In genomic region chr3:115204470-115204869, GRCh38 we compare ENCODE assay signal across 23 cellular contexts. TPM values are rescaled to one million over a fixed set of nuclear protein-coding genes. Genes with fewer than 3 reads are reported as not detected.
DNase-seq lines count a peak whose midpoint lies in the region; ATAC-seq, FAIRE-seq and TF ChIP-seq lines count a peak whose summit lies in the region.
"Had no signal": no experiment of that assay in that cellular context is flagged by ENCODE, and none has a peak within 500 bp of the region (broad histone marks: within the 10 kb centered on the region; RNA-seq: fewer than 3 reads in every experiment).

No MANE protein-coding gene starts in this region.

- CTCF ChIA-PET in HepG2 (lab: Yijun Ruan, JAX; ENCODE audit: low intra/inter-chr PET ratio, low total read pairs) = no interaction called here

- intact Hi-C loops in HepG2 (cut with micrococcal nuclease; ENCODE audit: unreplicated experiment) = no loop called here

- in situ Hi-C loops in HepG2 (cut with HindIII; ENCODE audit: extremely low pct_ligation_motif_present, low pct_unique_long_range_greater_than_20kb) = no loop called here

- TF ChIP-seq CTCF in AG10803 (conservative IDR thresholded peaks at IDR 0.05; ENCODE audit: low read length) (no peak), fibroblast of pulmonary artery (IDR thresholded peaks at IDR 0.05; ENCODE audit: low read length, missing control alignments) (no peak), HepG2 (CRISPR knock-in tag; IDR thresholded peaks at IDR 0.05) (no peak), osteoblast (IDR thresholded peaks at IDR 0.05; ENCODE audit: extremely low read depth, low read depth, low read length) (no peak)

- POLR2A ChIA-PET in HepG2 (lab: Yijun Ruan, JAX) = no interaction called here

- no peaks in the 10 kb centered on the region for H3K79me2 ChIP-seq in HepG2 (ENCODE audit: insufficient read depth, low read length)
- H3K79me2 ChIP-seq in osteoblast (ENCODE audit: insufficient read depth, low read length) = no peaks in the 10 kb centered on the region

- no peaks in the 10 kb centered on the region; a peak in 1 of 5 replicates for H3K27me3 ChIP-seq in HepG2 (ENCODE audit: control insufficient read depth in 1 of 2, insufficient read depth in 2 of 2, low read length in 2 of 2)
- H3K27me3 ChIP-seq in osteoblast (ENCODE audit: insufficient read depth, low read length) = no peaks in the 10 kb centered on the region

- FAIRE-seq in HepG2 (lab: Jason Lieb, UNC) = no peak
- FAIRE-seq: A204.1, G401.6, GM12892, GM19239, H1 had no signal

- peak; percentile 9 for DNase-seq in AG10803 (ENCODE audit: low read depth)
- DNase-seq in fibroblast of pulmonary artery (ENCODE audit: low read depth) = peak; percentile 7
- DNase-seq in HepG2 (ENCODE audit: low spot score) = peak; percentile 66
- DNase-seq in osteoblast (ENCODE audit: insufficient read length, low spot score, missing footprints) = no peak
- no peak for DNase-seq in HCEC 1CT
- no peak for DNase-seq in HUDEP-2 (lab: John Stamatoyannopoulos, UW; ENCODE audit: unreplicated experiment in 76 of 76)
- no peak for DNase-seq in AG08396 (ENCODE audit: low spot score)
- no peak for DNase-seq in islet precursor cell
- DNase-seq: C1 segment of cervical spinal cord; Calu3; CD4-positive, alpha-beta memory T cell; COR-L47; DMS53; DMS79 treated with DMSO at 0.1 percent for 48 hours; GM23248; H7 had no signal

- ATAC-seq in HepG2 = peak; percentile 90
- ATAC-seq: HCT116 had no signal

- no peak for TF ChIP-seq RAD21 in HepG2 (CRISPR knock-in tag; IDR thresholded peaks at IDR 0.05)

- no peak overlapping the region for H2AFZ ChIP-seq in HepG2 (ENCODE audit: low read length)
- H2AFZ ChIP-seq in osteoblast (ENCODE audit: low read length) = peak overlapping the region; percentile 10
- H2AFZ ChIP-seq: GM23248 had no signal

- H3K9me3 ChIP-seq in HepG2 (ENCODE audit: low read length) (no peaks in the 10 kb centered on the region), osteoblast (ENCODE audit: low read depth, low read length) (no peaks in the 10 kb centered on the region)

- H3K27ac ChIP-seq in HepG2 (ENCODE audit: extremely low read length, insufficient read depth, low read length) (no peak overlapping the region), osteoblast (ENCODE audit: low read depth, low read length) (no peak overlapping the region)
- H3K27ac ChIP-seq: 22Rv1, GM23248 had no signal

- BruUV-seq in HepG2 (replicated peaks; lab: Mats Ljungman, UMichigan) = no TSS peak

- H3K36me3 ChIP-seq in HepG2 (replicated peaks in 1 of 2; ENCODE audit: control insufficient read depth in 1 of 2, insufficient read depth in 2 of 2, low read length in 2 of 2) = no peaks in the 10 kb centered on the region
- H3K36me3 ChIP-seq in osteoblast (ENCODE audit: insufficient read depth, low read length) = no peaks in the 10 kb centered on the region

- no peak for TF ChIP-seq POLR2A in HepG2 (IDR thresholded peaks at IDR 0.05; ENCODE audit: insufficient read depth in 1 of 2, low read depth in 2 of 2, low read length in 2 of 2)

- H3K4me2 ChIP-seq in HepG2 (ENCODE audit: low read depth, low read length) = no peak overlapping the region
- H3K4me2 ChIP-seq in osteoblast (ENCODE audit: insufficient read depth, low read length) = no peak overlapping the region

- H3K9ac ChIP-seq in HepG2 (ENCODE audit: insufficient read depth, low read depth, low read length) = no peak overlapping the region
- H3K9ac ChIP-seq: GM23248 had no signal

- no peak overlapping the region for H3K4me3 ChIP-seq in AG10803 (ENCODE audit: low read length)
- H3K4me3 ChIP-seq in fibroblast of pulmonary artery (replicated peaks; ENCODE audit: low read depth, low read length) = no peak overlapping the region
- no peak overlapping the region for H3K4me3 ChIP-seq in HepG2 (replicated peaks in 1 of 3; ENCODE audit: insufficient read depth in 1 of 3, low read depth in 2 of 3, low read length in 3 of 3)
- no peak overlapping the region for H3K4me3 ChIP-seq in osteoblast (ENCODE audit: insufficient read depth, low read length)
- H3K4me3 ChIP-seq: GM23248 had no signal

- H3K4me1 ChIP-seq in HepG2 (ENCODE audit: insufficient read depth, low read length) = peaks cover 17% of the 10 kb centered on the region
- no peaks in the 10 kb centered on the region for H3K4me1 ChIP-seq in osteoblast (ENCODE audit: insufficient read depth, low read length)

- TF ChIP-seq EP300 in HepG2 (IDR thresholded peaks at IDR 0.05; ENCODE audit: low read depth in 2 of 2, low read length in 2 of 2) (no peak), HepG2 (CRISPR knock-in tag; IDR thresholded peaks at IDR 0.05; ENCODE audit: borderline replicate concordance) (no peak)

- H4K20me1 ChIP-seq in HepG2 (ENCODE audit: insufficient read depth, low read length) = no peaks in the 10 kb centered on the region
- H4K20me1 ChIP-seq in osteoblast (ENCODE audit: insufficient read depth, low read length) = no peaks in the 10 kb centered on the region

TF ChIP-seq in HepG2, 621 proteins besides CTCF, POLR2A, EP300 and RAD21 (continues in another document):
- peak; percentile 79 for TF ChIP-seq HNF4A (CRISPR knock-in tag; IDR thresholded peaks at IDR 0.05)
- peak; percentile 37; the same call in 1 of the 2 replicates for TF ChIP-seq HMG20A (CRISPR knock-in tag; IDR thresholded peaks at IDR 0.05; ENCODE audit: borderline replicate concordance)
- TF ChIP-seq, protein P1, sequence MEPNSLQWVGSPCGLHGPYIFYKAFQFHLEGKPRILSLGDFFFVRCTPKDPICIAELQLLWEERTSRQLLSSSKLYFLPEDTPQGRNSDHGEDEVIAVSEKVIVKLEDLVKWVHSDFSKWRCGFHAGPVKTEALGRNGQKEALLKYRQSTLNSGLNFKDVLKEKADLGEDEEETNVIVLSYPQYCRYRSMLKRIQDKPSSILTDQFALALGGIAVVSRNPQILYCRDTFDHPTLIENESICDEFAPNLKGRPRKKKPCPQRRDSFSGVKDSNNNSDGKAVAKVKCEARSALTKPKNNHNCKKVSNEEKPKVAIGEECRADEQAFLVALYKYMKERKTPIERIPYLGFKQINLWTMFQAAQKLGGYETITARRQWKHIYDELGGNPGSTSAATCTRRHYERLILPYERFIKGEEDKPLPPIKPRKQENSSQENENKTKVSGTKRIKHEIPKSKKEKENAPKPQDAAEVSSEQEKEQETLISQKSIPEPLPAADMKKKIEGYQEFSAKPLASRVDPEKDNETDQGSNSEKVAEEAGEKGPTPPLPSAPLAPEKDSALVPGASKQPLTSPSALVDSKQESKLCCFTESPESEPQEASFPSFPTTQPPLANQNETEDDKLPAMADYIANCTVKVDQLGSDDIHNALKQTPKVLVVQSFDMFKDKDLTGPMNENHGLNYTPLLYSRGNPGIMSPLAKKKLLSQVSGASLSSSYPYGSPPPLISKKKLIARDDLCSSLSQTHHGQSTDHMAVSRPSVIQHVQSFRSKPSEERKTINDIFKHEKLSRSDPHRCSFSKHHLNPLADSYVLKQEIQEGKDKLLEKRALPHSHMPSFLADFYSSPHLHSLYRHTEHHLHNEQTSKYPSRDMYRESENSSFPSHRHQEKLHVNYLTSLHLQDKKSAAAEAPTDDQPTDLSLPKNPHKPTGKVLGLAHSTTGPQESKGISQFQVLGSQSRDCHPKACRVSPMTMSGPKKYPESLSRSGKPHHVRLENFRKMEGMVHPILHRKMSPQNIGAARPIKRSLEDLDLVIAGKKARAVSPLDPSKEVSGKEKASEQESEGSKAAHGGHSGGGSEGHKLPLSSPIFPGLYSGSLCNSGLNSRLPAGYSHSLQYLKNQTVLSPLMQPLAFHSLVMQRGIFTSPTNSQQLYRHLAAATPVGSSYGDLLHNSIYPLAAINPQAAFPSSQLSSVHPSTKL (CRISPR knock-in tag; IDR thresholded peaks at IDR 0.05) = peak; percentile 54
- 0 out of 2 replicates have a peak, but pooled peaks have one; percentile 21 for TF ChIP-seq RARA (CRISPR knock-in tag; IDR thresholded peaks at IDR 0.05)
- TF ChIP-seq PCBP1 (IDR thresholded peaks at IDR 0.05; ENCODE audit: borderline replicate concordance, low read depth, low read length) = no peak

RNA-seq across cellular contexts. Expression of gene ZBTB20, which starts 57.4 kb away (rescaled TPM):
- total RNA-seq in HepG2 (2016; rRNA removed; fragmentation: Illumina TruSeq; extraction: Trizol) = 7.7 and 8.8 TPM in 2 replicates
- 11.5 and 12.8 TPM in 2 replicates for total RNA-seq in HepG2 (2016; cell fraction: cytosol; rRNA removed; fragmentation: Illumina TruSeq; extraction: Trizol; ENCODE audit: low read depth)
- total RNA-seq in HepG2 (2016; cell fraction: insoluble cytoplasmic fraction; rRNA removed; fragmentation: Illumina TruSeq; extraction: Trizol) = 6.2 and 8.2 TPM in 2 replicates
- 12.2 and 13.4 TPM in 2 replicates for total RNA-seq in HepG2 (2016; cell fraction: membrane; rRNA removed; fragmentation: Illumina TruSeq; extraction: Trizol)
- total RNA-seq in HepG2 (2016; cell fraction: nucleus; rRNA removed; fragmentation: Illumina TruSeq; extraction: Trizol) = 25.7 and 27.1 TPM in 2 replicates
- 1.5 and 1.9 TPM in 2 replicates for polyA plus RNA-seq in HepG2 (2011; rRNA removed)
- 0.60 and 0.82 TPM in 2 replicates for polyA plus RNA-seq in HepG2 (2011; cell fraction: cytosol; rRNA removed)
- 7.8 and 10.1 TPM in 2 replicates for polyA plus RNA-seq in HepG2 (2011; cell fraction: nucleus; rRNA removed)
- 0.49 and 0.97 TPM in 2 replicates for polyA plus RNA-seq in HepG2 (2012)
- 0.09 and 0.28 TPM in 2 replicates for polyA plus RNA-seq in HepG2 (2016; cell fraction: cytosol; fragmentation: Illumina TruSeq; extraction: Trizol; ENCODE audit: low read depth)
- polyA plus RNA-seq in HepG2 (2016; cell fraction: insoluble cytoplasmic fraction; fragmentation: Illumina TruSeq; extraction: Trizol; ENCODE audit: low read depth) = 0.16 and 0.39 TPM in 2 replicates
- polyA plus RNA-seq in HepG2 (2016; cell fraction: membrane; fragmentation: Illumina TruSeq; extraction: Trizol; ENCODE audit: low read depth) = not detected in 2 replicates
- polyA plus RNA-seq in HepG2 (2016; cell fraction: nucleus; fragmentation: Illumina TruSeq; extraction: Trizol; ENCODE audit: insufficient read depth, low read depth) = 0.85 and 1.2 TPM in 2 replicates
- 66.0 and 85.3 TPM in 2 replicates for polyA minus RNA-seq in HepG2 (2011; rRNA and poly(A)+ RNA removed; ENCODE audit: low replicate concordance)
- polyA minus RNA-seq in HepG2 (2011; cell fraction: cytosol; rRNA and poly(A)+ RNA removed) = 9.1 and 9.6 TPM in 2 replicates
- polyA minus RNA-seq in HepG2 (2011; cell fraction: nucleus; rRNA and poly(A)+ RNA removed) = 102 and 114 TPM in 2 replicates
- total RNA-seq in osteoblast = 32.9 and 35.4 TPM in 2 replicates

Comparison
In these comparisons a context has a peak if more than half of its experiments do, and no peak if none do; other contexts are left out.
1. DNase-seq: peak in AG10803 (single experiment), fibroblast of pulmonary artery (single experiment) and HepG2 (single experiment); none in osteoblast (single experiment), HCEC 1CT (single experiment), HUDEP-2 (0 of 76), AG08396 (single experiment) and islet precursor cell (single experiment).